ENCODE assay signal across 1 cellular context in the genomic region with DNA sequence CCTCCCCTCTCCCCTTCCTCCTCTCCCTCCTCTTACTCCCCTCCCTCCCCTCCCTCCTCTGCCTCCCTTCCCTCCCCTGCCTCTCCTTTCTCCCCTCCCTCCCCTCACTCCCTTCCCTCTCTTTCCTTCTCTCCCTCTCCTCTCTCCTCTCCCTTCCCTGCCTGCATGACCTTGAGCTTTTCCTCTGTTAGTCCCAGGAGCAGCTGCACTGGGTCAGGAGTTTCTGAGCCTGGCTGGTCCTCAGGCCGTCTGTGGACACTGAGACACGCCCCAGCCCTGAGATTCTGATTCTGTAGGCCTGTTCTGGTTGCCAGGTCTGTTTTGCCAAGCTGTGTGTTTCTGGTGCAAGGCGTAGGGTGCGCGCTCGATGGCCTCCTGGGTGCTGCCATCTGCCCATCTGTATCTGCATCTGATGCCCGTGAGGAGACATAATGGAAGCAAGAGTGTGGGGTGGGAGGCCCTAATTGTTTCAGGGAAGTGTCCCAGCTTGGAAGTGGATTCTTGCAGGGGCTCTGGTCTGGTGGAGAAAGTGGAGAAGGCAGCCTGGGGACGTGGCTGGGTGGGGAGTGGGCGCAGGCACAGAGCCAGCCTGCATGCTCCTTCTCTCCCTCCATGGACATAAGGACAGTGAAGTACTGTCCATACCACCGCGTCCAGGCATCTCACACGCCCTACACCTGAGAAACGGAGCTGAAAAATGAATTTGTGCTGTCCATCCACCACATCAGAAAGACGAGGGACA.
TF ChIP-seq lines count a peak whose summit lies in the region.

No MANE protein-coding gene starts in this region.

TF ChIP-seq in H1, 55 proteins besides CTCF, POLR2A, EP300 and RAD21:
- TF ChIP-seq EZH2 (IDR thresholded peaks at IDR 0.05; ENCODE audit: low read depth, low read length, severe bottlenecking) = no peak
- no peak for TF ChIP-seq ATF2 (IDR thresholded peaks at IDR 0.05; ENCODE audit: low read length)
